In the genomic region with DNA sequence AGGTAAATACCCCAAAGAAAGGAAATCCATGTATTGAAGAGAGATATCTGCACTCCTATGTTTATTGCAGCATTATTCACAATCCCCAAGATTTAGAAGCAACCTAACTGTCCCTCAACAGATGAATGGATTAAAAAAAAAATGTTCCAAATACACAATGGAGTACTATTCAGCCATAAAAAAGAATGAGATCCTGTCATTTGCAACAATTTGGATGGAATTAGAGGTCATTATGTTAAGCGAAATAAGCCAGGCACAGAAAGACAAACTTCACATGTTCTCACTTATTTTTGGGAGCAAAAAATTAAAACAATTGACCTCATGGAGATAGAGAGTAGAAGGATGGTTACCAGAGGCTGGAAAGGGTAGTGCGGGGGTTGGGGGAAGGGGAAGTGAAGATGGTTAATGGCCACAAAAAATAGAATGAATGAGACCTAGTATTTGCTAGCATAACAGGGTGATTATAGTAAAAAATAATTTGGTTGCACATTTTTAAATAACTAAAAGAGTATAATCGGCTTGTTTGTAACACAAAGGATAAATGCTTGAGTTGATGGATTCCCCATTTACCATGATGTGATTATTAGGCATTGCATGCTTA, we compare ENCODE assay signal across 8 cellular contexts. TPM values are rescaled to one million over a fixed set of nuclear protein-coding genes. Genes with fewer than 3 reads are reported as not detected.
DNase-seq lines count a peak whose midpoint lies in the region; ATAC-seq and TF ChIP-seq lines count a peak whose summit lies in the region.

No MANE protein-coding gene starts in this region.

- peaks cover 0 to 6% (median 0%) of the 10 kb centered on the region in 11 donors for H3K9me3 ChIP-seq in heart right ventricle
- no peaks in the 10 kb centered on the region for H3K9me3 ChIP-seq in lower lobe of right lung
- H3K9me3 ChIP-seq in HAP-1, result no peaks in the 10 kb centered on the region; the same call in 1 of the 2 replicates

- peaks cover 8% of the 10 kb centered on the region for H3K9me3 Mint-ChIP-seq in activated naive CD8-positive, alpha-beta T cell treated with anti-CD3 and anti-CD28 coated beads for 36 hours
- H3K9me3 Mint-ChIP-seq in type B pancreatic cell, result no peaks in the 10 kb centered on the region

- no peak for DNase-seq in heart right ventricle
- no peak for DNase-seq in left ventricle myocardium superior
- no peak for DNase-seq in activated naive CD8-positive, alpha-beta T cell treated with anti-CD3 and anti-CD28 coated beads for 36 hours
- DNase-seq in lower lobe of right lung, result no peak
- DNase-seq in type B pancreatic cell (ENCODE audit: extremely low spot score, unreplicated experiment), result no peak
- no peak for DNase-seq in activated CD4-positive, CD25-positive, alpha-beta regulatory T cell (lab: John Stamatoyannopoulos, UW)
- no peak for DNase-seq in hippocampal formation (lab: John Stamatoyannopoulos, UW)
- DNase-seq in HAP-1 (ENCODE audit: low spot score in 2 of 2), result no peak

- WGBS in heart right ventricle, 2 donors, result 96 to 97% methylated on average over 3 of the region's 3 CpGs

- in situ Hi-C loops in HAP-1 (cut with MboI; ENCODE audit: low sequenced_read_pairs), result no loop called here

- H3K27me3 Mint-ChIP-seq in activated naive CD8-positive, alpha-beta T cell treated with anti-CD3 and anti-CD28 coated beads for 36 hours, result no peaks in the 10 kb centered on the region
- H3K27me3 Mint-ChIP-seq in type B pancreatic cell, result no peaks in the 10 kb centered on the region

- intact Hi-C loops in heart right ventricle (cut with DNase I) (loop anchor here in 1 of 10 donors (10.0 kb wide), 1 partner anchor 50 kb away; a partner anchor contains a TSS), left ventricle myocardium superior (cut with micrococcal nuclease) (no loop called here), lower lobe of right lung (cut with DNase I) (no loop called here)

- ATAC-seq in heart right ventricle (no peak), left ventricle myocardium superior (no peak), lower lobe of right lung (no peak)

- H3K27ac ChIP-seq in heart right ventricle (peak overlapping the region in 7 of 10 donors; percentile 84 to 94 (median 87)), lower lobe of right lung (peak overlapping the region; percentile 85)

- H3K4me3 ChIP-seq in heart right ventricle, result peak overlapping the region in 7 of 10 donors; percentile 48 to 79 (median 70)
- peak overlapping the region; percentile 67 for H3K4me3 ChIP-seq in lower lobe of right lung
- H3K4me3 ChIP-seq in HAP-1, result no peak overlapping the region

- TF ChIP-seq CTCF in heart right ventricle (IDR thresholded peaks at IDR 0.05) (peak in 1 of 9 donors; percentile 10), lower lobe of right lung (IDR thresholded peaks at IDR 0.05) (no peak), type B pancreatic cell (conservative IDR thresholded peaks at IDR 0.05) (no peak)

- no peaks in the 10 kb centered on the region for H3K27me3 ChIP-seq in heart right ventricle
- no peaks in the 10 kb centered on the region for H3K27me3 ChIP-seq in lower lobe of right lung (ENCODE audit: low read depth)
- no peaks in the 10 kb centered on the region for H3K27me3 ChIP-seq in HAP-1 (ENCODE audit: low read depth)

- peak overlapping the region; percentile 84 for H3K4me3 Mint-ChIP-seq in activated naive CD8-positive, alpha-beta T cell treated with anti-CD3 and anti-CD28 coated beads for 36 hours
- peak overlapping the region; percentile 67 for H3K4me3 Mint-ChIP-seq in type B pancreatic cell

- peaks cover 13% of the 10 kb centered on the region for H3K4me1 Mint-ChIP-seq in activated naive CD8-positive, alpha-beta T cell treated with anti-CD3 and anti-CD28 coated beads for 36 hours
- peaks cover 8% of the 10 kb centered on the region for H3K4me1 Mint-ChIP-seq in type B pancreatic cell (ENCODE audit: unreplicated experiment)

- H3K27ac Mint-ChIP-seq in activated naive CD8-positive, alpha-beta T cell treated with anti-CD3 and anti-CD28 coated beads for 36 hours, result no peak overlapping the region
- no peak overlapping the region for H3K27ac Mint-ChIP-seq in type B pancreatic cell

- H3K36me3 Mint-ChIP-seq in activated naive CD8-positive, alpha-beta T cell treated with anti-CD3 and anti-CD28 coated beads for 36 hours, result no peaks in the 10 kb centered on the region
- no peaks in the 10 kb centered on the region for H3K36me3 Mint-ChIP-seq in type B pancreatic cell

- H3K36me3 ChIP-seq in heart right ventricle (no peaks in the 10 kb centered on the region), lower lobe of right lung (no peaks in the 10 kb centered on the region), HAP-1 (replicated peaks) (no peaks in the 10 kb centered on the region)

- H3K4me1 ChIP-seq in heart right ventricle, result peaks cover 0 to 15% (median 7%) of the 10 kb centered on the region in 9 donors
- peaks cover 5% of the 10 kb centered on the region for H3K4me1 ChIP-seq in lower lobe of right lung
- H3K4me1 ChIP-seq in HAP-1, result no peaks in the 10 kb centered on the region

RNA-seq across cellular contexts. Expression of a gene that starts 9.7 kb away (rescaled TPM):
- total RNA-seq in heart right ventricle (1 to 10 TPM in 9 of 10 donors, under 1 TPM in 1; 0.95 to 3.4 (median 1.9) TPM), left ventricle myocardium superior (1.6 TPM), lower lobe of right lung (3.9 TPM), type B pancreatic cell (ENCODE audit: low replicate concordance) (3.6 and 5.6 TPM in 2 replicates)
- 1 to 10 TPM in 1 of 2 donors, under 1 TPM in 1; 0.64 to 2.6 TPM for polyA plus RNA-seq in heart right ventricle
- total RNA-seq in activated naive CD8-positive, alpha-beta T cell treated with anti-CD3 and anti-CD28 coated beads for 36 hours, result 1 to 10 TPM; 1.7 to 1.8 TPM

RNA-seq across cellular contexts. Expression of a gene that starts 53.5 kb away (rescaled TPM):
- 1 to 10 TPM; 1.2 to 3.4 (median 2.5) TPM for total RNA-seq in heart right ventricle
- polyA plus RNA-seq in heart right ventricle, result 1 to 10 TPM; 1.0 to 3.4 TPM
- 2.3 TPM for total RNA-seq in left ventricle myocardium superior
- total RNA-seq in activated naive CD8-positive, alpha-beta T cell treated with anti-CD3 and anti-CD28 coated beads for 36 hours, result 1 to 10 TPM; 2.7 to 3.6 TPM
- 3.3 TPM for total RNA-seq in lower lobe of right lung
- 7.7 TPM in 2 replicates for total RNA-seq in type B pancreatic cell (ENCODE audit: low replicate concordance)

RNA-seq across cellular contexts. Expression of a gene that starts 56.9 kb away (rescaled TPM):
- total RNA-seq in heart right ventricle (10 to 100 TPM in 3 of 10 donors, 1 to 10 TPM in 7; 5.9 to 11.2 (median 9.5) TPM), left ventricle myocardium superior (9.6 TPM), lower lobe of right lung (15.4 TPM), type B pancreatic cell (ENCODE audit: low replicate concordance) (11.0 and 14.5 TPM in 2 replicates)
- 10 to 100 TPM in 1 of 2 donors, 1 to 10 TPM in 1; 2.9 to 11.0 TPM for polyA plus RNA-seq in heart right ventricle
- total RNA-seq in activated naive CD8-positive, alpha-beta T cell treated with anti-CD3 and anti-CD28 coated beads for 36 hours, result 1 to 10 TPM; 6.0 to 6.4 TPM
